15 cellular contexts compared by ENCODE assay signal in genomic region chr13:20882206-20882605, GRCh38. TPM values are rescaled to one million over a fixed set of nuclear protein-coding genes. Genes with fewer than 3 reads are reported as not detected.
DNase-seq lines count a peak whose midpoint lies in the region; ATAC-seq, FAIRE-seq and TF ChIP-seq lines count a peak whose summit lies in the region.
"Had no signal": no experiment of that assay in that cellular context is flagged by ENCODE, and none has a peak within 500 bp of the region (broad histone marks: within the 10 kb centered on the region; RNA-seq: fewer than 3 reads in every experiment).

No MANE protein-coding gene starts in this region.

- TF ChIP-seq CTCF in HEK293 (tag by site-specific recombination; IDR thresholded peaks at IDR 0.05) (no peak), fibroblast of mammary gland (conservative IDR thresholded peaks at IDR 0.05; ENCODE audit: control insufficient read depth, insufficient read depth, low read depth, low read length) (no peak), GM20000 (IDR thresholded peaks at IDR 0.05; ENCODE audit: extremely low read depth, missing control alignments) (no peak)

- H3K4me3 ChIP-seq in HEK293 (ENCODE audit: low read depth, low read length) (no peak overlapping the region), fibroblast of mammary gland (ENCODE audit: control insufficient read depth, low read depth, low read length) (no peak overlapping the region), aorta (ENCODE audit: low read length in 2 of 2) (no peak overlapping the region)
- H3K4me3 ChIP-seq: spleen had no signal

- POLR2A ChIA-PET in HEK293 (lab: Yijun Ruan, JAX), result no interaction called here

- H3K36me3 ChIP-seq in HEK293 (ENCODE audit: control insufficient read depth in 2 of 2, insufficient read depth in 1 of 2, low read length in 2 of 2), result no peaks in the 10 kb centered on the region; a peak in 1 of 3 replicates
- no peaks in the 10 kb centered on the region for H3K36me3 ChIP-seq in aorta (ENCODE audit: control insufficient read depth in 1 of 2, insufficient read depth in 2 of 2, low read length in 1 of 2)

- WGBS in aorta, 2 donors, result 28 to 47% methylated on average over 3 of the region's 3 CpGs

- no peak for FAIRE-seq in RCC 7860 (lab: Jason Lieb, UNC)

- CTCF ChIA-PET in HEK293 (lab: Yijun Ruan, JAX), result no interaction called here

- H3K9me3 ChIP-seq in HEK293 (ENCODE audit: control insufficient read depth, insufficient read depth, low read depth, low read length) (no peaks in the 10 kb centered on the region), aorta (ENCODE audit: control insufficient read depth, low read length) (no peaks in the 10 kb centered on the region)
- H3K9me3 ChIP-seq: spleen had no signal

- H3K4me1 ChIP-seq in HEK293 (ENCODE audit: control insufficient read depth, insufficient read depth, low read length) (no peaks in the 10 kb centered on the region), aorta (ENCODE audit: control insufficient read depth in 1 of 2, insufficient read depth in 2 of 2, low read length in 2 of 2) (peaks cover 0 to 3% of the 10 kb centered on the region in 2 donors)

- H3K27ac ChIP-seq in HEK293 (ENCODE audit: extremely low read depth, low read depth, low read length), result no peak overlapping the region
- no peak overlapping the region for H3K27ac ChIP-seq in aorta (ENCODE audit: low read depth in 1 of 2, low read length in 2 of 2)
- H3K27ac ChIP-seq: spleen had no signal

- intact Hi-C loops in aorta (cut with DNase I), result no loop called here

- DNase-seq in RCC 7860 (ENCODE audit: low spot score), result peak; percentile 24
- peak; percentile 36 for DNase-seq in fibroblast of mammary gland (ENCODE audit: low read depth)
- peak; percentile 27 for DNase-seq in renal cortical epithelial cell (ENCODE audit: low read depth)
- no peak for DNase-seq in aorta
- DNase-seq in GM20000 (ENCODE audit: low spot score), result no peak
- DNase-seq in activated CD8-positive, alpha-beta memory T cell treated with anti-CD3 and anti-CD28 coated beads, Interleukin-2, amount 50 U/mL, for 48 hours, result no peak
- DNase-seq: activated naive CD4-positive, alpha-beta T cell treated with Interleukin-2 at 50 U/mL for 16 hours; CD4-positive, alpha-beta memory T cell; hypothalamus; NCI-H1436 treated with DMSO at 0.1 percent for 48 hours; NCI-H748 treated with DMSO at 0.1 percent for 48 hours; SHP77; spleen had no signal

- no peaks in the 10 kb centered on the region for H3K27me3 ChIP-seq in aorta (ENCODE audit: control insufficient read depth in 1 of 2, insufficient read depth in 2 of 2, low read length in 1 of 2)
- H3K27me3 ChIP-seq: spleen had no signal

- ATAC-seq in HG03457 (IDR thresholded peaks at IDR 0.05; ENCODE audit: unreplicated experiment), result no peak
- no peak for ATAC-seq in aorta (ENCODE audit: low FRiP score)

TF ChIP-seq in HEK293, 187 proteins besides CTCF, POLR2A, EP300 and RAD21:
- TF ChIP-seq ZNF664 (tag by site-specific recombination; IDR thresholded peaks at IDR 0.05) (no peak), SP2 (tag by site-specific recombination; IDR thresholded peaks at IDR 0.05) (no peak), GLIS1 (tag by site-specific recombination; IDR thresholded peaks at IDR 0.05) (peak; percentile 34)

RNA-seq across cellular contexts. Expression of gene XPO4, which starts 20.3 kb away (rescaled TPM):
- total RNA-seq in renal cortical epithelial cell (26.4 and 30.5 TPM in 2 replicates), aorta (10 to 100 TPM; 11.7 to 14.8 TPM)
- polyA plus RNA-seq in aorta, result 1 to 10 TPM in 1 of 2 donors, under 1 TPM in 1; 0.88 to 3.6 TPM

Comparison
In these comparisons a context has a peak if more than half of its experiments do, and no peak if none do; other contexts are left out.
1. DNase-seq: peak in RCC 7860 (single experiment), fibroblast of mammary gland (single experiment) and renal cortical epithelial cell (single experiment); none in aorta (0 of 2), GM20000 (single experiment) and activated CD8-positive, alpha-beta memory T cell treated with anti-CD3 and anti-CD28 coated beads, Interleukin-2, amount 50 U/mL, for 48 hours (single experiment).